Comparison of ENCODE assay signal across 34 cellular contexts in the genomic region with DNA sequence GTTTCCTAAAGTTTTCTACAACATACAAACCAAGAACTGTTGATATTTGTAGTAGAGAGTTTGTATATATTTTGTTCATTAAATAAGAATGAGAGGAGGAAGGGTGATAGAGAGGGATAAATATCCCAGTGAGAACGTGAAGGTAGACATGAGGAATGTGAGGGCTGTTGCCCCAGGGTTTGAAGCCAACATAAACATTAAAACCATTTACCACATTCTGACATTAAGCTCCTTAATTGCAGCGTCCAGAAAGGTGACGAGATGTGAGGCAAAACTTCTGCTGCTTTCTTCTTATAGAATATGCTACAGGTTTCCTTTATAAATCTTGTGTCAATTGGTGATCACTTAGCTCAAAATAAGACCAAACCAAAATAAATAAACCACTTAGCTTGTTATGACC.
"Had no signal": no experiment of that assay in that cellular context is flagged by ENCODE, and none has a peak within 500 bp of the region (broad histone marks: within the 10 kb centered on the region; RNA-seq: fewer than 3 reads in every experiment).

No MANE protein-coding gene starts in this region.

- H3K4me3 Mint-ChIP-seq: activated B cell treated with CpG ODN at 0.5 μM for 24 hours; activated CD4-positive, alpha-beta memory T cell treated with anti-CD3 and anti-CD28 coated beads for 36 hours; activated CD8-positive, alpha-beta memory T cell treated with anti-CD3 and anti-CD28 coated beads, Interleukin-2, amount 10 ng/mL, durations not matched to agents 7 days and 5 days; activated CD8-positive, alpha-beta T cell treated with anti-CD3 and anti-CD28 coated beads, Interleukin-2, amount 10 ng/mL, durations not matched to agents 7 days and 5 days; activated naive CD4-positive, alpha-beta T cell treated with anti-CD3 and anti-CD28 coated beads for 36 hours; activated naive CD4-positive, alpha-beta T cell treated with anti-CD3 and anti-CD28 coated beads, Interleukin-2, amount 50 U/mL, for 24 hours; activated naive CD8-positive, alpha-beta T cell treated with anti-CD3 and anti-CD28 coated beads for 36 hours; activated naive CD8-positive, alpha-beta T cell treated with anti-CD3 and anti-CD28 coated beads, Interleukin-2, amount 50 U/mL, for 24 hours; activated T-helper 1 cell treated with anti-CD3 and anti-CD28 coated beads, Interleukin-12 subunit alpha, Interleukin-12 subunit beta, Interleukin-2, Interleukin-4 antibody, amounts not matched to agents 30 ng/mL and 10 ng/mL and 1 ng/mL, durations not matched to agents 14 hours and 24 hours and 36 hours; T-helper 17 cell; T-helper 2 cell treated with Interferon-gamma antibody and Interleukin-4, amounts not matched to agents 5 μg/mL and 100 μg/mL, for 36 hours had no signal

- H3K9me3 Mint-ChIP-seq: activated naive CD4-positive, alpha-beta T cell treated with anti-CD3 and anti-CD28 coated beads for 36 hours; activated T-helper 1 cell treated with anti-CD3 and anti-CD28 coated beads, Interleukin-12 subunit alpha, Interleukin-12 subunit beta, Interleukin-2, Interleukin-4 antibody, amounts not matched to agents 30 ng/mL and 10 ng/mL and 1 ng/mL, durations not matched to agents 14 hours and 24 hours and 36 hours had no signal

- H3K4me1 Mint-ChIP-seq: activated B cell treated with CpG ODN at 0.5 μM for 24 hours; activated CD8-positive, alpha-beta memory T cell treated with anti-CD3 and anti-CD28 coated beads, Interleukin-2, amount 10 ng/mL, durations not matched to agents 7 days and 5 days; activated naive CD4-positive, alpha-beta T cell treated with anti-CD3 and anti-CD28 coated beads, Interleukin-2, amount 50 U/mL, for 24 hours; activated naive CD8-positive, alpha-beta T cell treated with anti-CD3 and anti-CD28 coated beads for 36 hours; activated naive CD8-positive, alpha-beta T cell treated with anti-CD3 and anti-CD28 coated beads, Interleukin-2, amount 50 U/mL, for 24 hours; T-helper 17 cell had no signal

- H3K36me3 Mint-ChIP-seq: activated CD4-positive, alpha-beta memory T cell treated with anti-CD3 and anti-CD28 coated beads for 36 hours; activated CD8-positive, alpha-beta memory T cell treated with anti-CD3 and anti-CD28 coated beads, Interleukin-2, amount 10 ng/mL, durations not matched to agents 7 days and 5 days; activated naive CD4-positive, alpha-beta T cell treated with anti-CD3 and anti-CD28 coated beads, Interleukin-2, amount 50 U/mL, for 24 hours; activated naive CD8-positive, alpha-beta T cell treated with anti-CD3 and anti-CD28 coated beads for 36 hours had no signal

- H3K4me1 ChIP-seq: adrenal gland, body of pancreas, colonic mucosa, esophagus squamous epithelium, gastroesophageal sphincter had no signal

- H3K36me3 ChIP-seq: adrenal gland, colonic mucosa, esophagus squamous epithelium, gastroesophageal sphincter, WERI-Rb-1 had no signal

- FAIRE-seq: endothelial cell of umbilical vein had no signal

- H3K27me3 ChIP-seq: adrenal gland, body of pancreas, colonic mucosa, esophagus squamous epithelium, gastroesophageal sphincter had no signal

- H3K27ac Mint-ChIP-seq: activated B cell treated with CpG ODN at 0.5 μM for 24 hours; activated CD4-positive, alpha-beta memory T cell treated with anti-CD3 and anti-CD28 coated beads for 36 hours; activated CD8-positive, alpha-beta memory T cell treated with anti-CD3 and anti-CD28 coated beads, Interleukin-2, amount 10 ng/mL, durations not matched to agents 7 days and 5 days; activated CD8-positive, alpha-beta T cell treated with anti-CD3 and anti-CD28 coated beads, Interleukin-2, amount 10 ng/mL, durations not matched to agents 7 days and 5 days; activated naive CD4-positive, alpha-beta T cell treated with anti-CD3 and anti-CD28 coated beads for 36 hours; activated naive CD4-positive, alpha-beta T cell treated with anti-CD3 and anti-CD28 coated beads, Interleukin-2, amount 50 U/mL, for 24 hours; activated naive CD8-positive, alpha-beta T cell treated with anti-CD3 and anti-CD28 coated beads for 36 hours; activated naive CD8-positive, alpha-beta T cell treated with anti-CD3 and anti-CD28 coated beads, Interleukin-2, amount 50 U/mL, for 24 hours; activated T-helper 1 cell treated with anti-CD3 and anti-CD28 coated beads, Interleukin-12 subunit alpha, Interleukin-12 subunit beta, Interleukin-2, Interleukin-4 antibody, amounts not matched to agents 30 ng/mL and 10 ng/mL and 1 ng/mL, durations not matched to agents 14 hours and 24 hours and 36 hours; activated T-helper 2 cell treated with anti-CD3 and anti-CD28 coated beads, Interferon-gamma antibody, Interleukin-2, Interleukin-4, amounts not matched to agents 10 μg/mL and 5 μg/mL and 100 μg/mL, durations not matched to agents 14 hours and 24 hours and 36 hours; T-helper 17 cell; T-helper 2 cell treated with Interferon-gamma antibody and Interleukin-4, amounts not matched to agents 5 μg/mL and 100 μg/mL, for 36 hours had no signal

- H3K4me3 ChIP-seq: adrenal gland, body of pancreas, colonic mucosa, esophagus squamous epithelium, gastroesophageal sphincter had no signal

- H3K27me3 Mint-ChIP-seq: activated B cell treated with CpG ODN at 0.5 μM for 24 hours; activated CD4-positive, alpha-beta memory T cell treated with anti-CD3 and anti-CD28 coated beads for 36 hours; activated CD8-positive, alpha-beta memory T cell treated with anti-CD3 and anti-CD28 coated beads, Interleukin-2, amount 10 ng/mL, durations not matched to agents 7 days and 5 days; activated naive CD4-positive, alpha-beta T cell treated with anti-CD3 and anti-CD28 coated beads, Interleukin-2, amount 50 U/mL, for 24 hours; activated naive CD8-positive, alpha-beta T cell treated with anti-CD3 and anti-CD28 coated beads for 36 hours; activated naive CD8-positive, alpha-beta T cell treated with anti-CD3 and anti-CD28 coated beads, Interleukin-2, amount 50 U/mL, for 24 hours; T-helper 17 cell had no signal

- DNase-seq: activated B cell treated with CpG ODN at 0.5 μM for 24 hours; activated CD4-positive, alpha-beta memory T cell treated with anti-CD3 and anti-CD28 coated beads for 36 hours; activated CD4-positive, alpha-beta T cell treated with anti-CD3 and anti-CD28 coated beads for 48 hours; activated CD8-positive, alpha-beta memory T cell treated with anti-CD3 and anti-CD28 coated beads, Interleukin-2, amount 10 ng/mL, durations not matched to agents 7 days and 5 days; activated CD8-positive, alpha-beta memory T cell treated with anti-CD3 and anti-CD28 coated beads, Interleukin-2, amount 50 U/mL, for 4 hours; activated CD8-positive, alpha-beta T cell treated with anti-CD3 and anti-CD28 coated beads, Interleukin-2, amount 10 ng/mL, durations not matched to agents 7 days and 5 days; activated effector memory CD4-positive, alpha-beta T cell treated with anti-CD3 and anti-CD28 coated beads, Interleukin-2, amount 50 U/mL, for 16 hours; activated naive CD4-positive, alpha-beta T cell treated with anti-CD3 and anti-CD28 coated beads for 36 hours; activated naive CD8-positive, alpha-beta T cell treated with anti-CD3 and anti-CD28 coated beads for 36 hours; activated naive CD8-positive, alpha-beta T cell treated with anti-CD3 and anti-CD28 coated beads, Interleukin-2, amount 50 U/mL, for 24 hours; activated T-cell treated with anti-CD3 and anti-CD28 coated beads, Interleukin-2, amount 50 U/mL, for 1 hour; activated T-cell treated with anti-CD3 and anti-CD28 coated beads, Interleukin-2, amount 50 U/mL, for 48 hours; adrenal gland; amygdala; aorta; body of pancreas; central memory CD4-positive, alpha-beta T cell; cerebellar nuclear complex; colonic mucosa; effector CD8-positive, alpha-beta T cell; esophagus squamous epithelium; foreskin melanocyte; T-helper 1 cell; T-helper 17 cell; T1000; WERI-Rb-1 had no signal

- H3K27ac ChIP-seq: adrenal gland, body of pancreas, colonic mucosa, epithelial cell of prostate, esophagus squamous epithelium, gastroesophageal sphincter, WERI-Rb-1 had no signal

- ATAC-seq: activated CD4-positive, CD25-positive, alpha-beta regulatory T cell treated with anti-CD3 and anti-CD28 coated beads, Interleukin-2, amount 50 U/mL, for 24 hours; activated CD8-positive, alpha-beta memory T cell treated with anti-CD3 and anti-CD28 coated beads, Interleukin-2, amount 10 ng/mL, durations not matched to agents 7 days and 5 days; activated CD8-positive, alpha-beta T cell treated with anti-CD3 and anti-CD28 coated beads, Interleukin-2, amount 10 ng/mL, durations not matched to agents 7 days and 5 days; activated naive CD8-positive, alpha-beta T cell treated with anti-CD3 and anti-CD28 coated beads, Interleukin-2, amount 50 U/mL, for 24 hours; body of pancreas; gastroesophageal sphincter; T-helper 17 cell had no signal
